Comparison of ENCODE assay signal across 8 cellular contexts in genomic region chr15:66292261-66293084, GRCh38. TPM values are rescaled to one million over a fixed set of nuclear protein-coding genes. Genes with fewer than 3 reads are reported as not detected.
A peak's percentile ranks its signal among the peaks of the same experiment; 100 is the strongest.
DNase-seq lines count a peak whose midpoint lies in the region; ATAC-seq and TF ChIP-seq lines count a peak whose summit lies in the region.

No MANE protein-coding gene starts in this region.

- peaks cover 7% of the 10 kb centered on the region; the same call in 1 of the 2 replicates for H3K4me1 ChIP-seq in H9 (ENCODE audit: insufficient read depth, low read length)
- H3K4me1 ChIP-seq in gastrocnemius medialis: peaks cover 26 to 31% of the 10 kb centered on the region in 2 donors

- no peak overlapping the region for H2AFZ ChIP-seq in H9 (ENCODE audit: low read length)

- no peak overlapping the region for H4K5ac ChIP-seq in H9 (ENCODE audit: insufficient read length, low read depth, low read length)

- H4K8ac ChIP-seq in H9 (replicated peaks; ENCODE audit: insufficient read length, low read depth, low read length): no peak overlapping the region

- H3K18ac ChIP-seq in H9 (ENCODE audit: insufficient read length, low read depth, low read length): no peak overlapping the region

- no peak overlapping the region for H3K27ac ChIP-seq in H9 (ENCODE audit: insufficient read length, low read depth, low read length)
- H3K27ac ChIP-seq in SK-N-MC: no peak overlapping the region
- H3K27ac ChIP-seq in gastrocnemius medialis: peak overlapping the region; percentile 78 to 88 (median 85)

- peak overlapping the region; percentile 93 for H3K9ac ChIP-seq in H9 (ENCODE audit: extremely low read depth, insufficient read length, low read length)
- peak overlapping the region; percentile 85 for H3K9ac ChIP-seq in SK-N-MC (ENCODE audit: insufficient read length)

- H3K4me3 ChIP-seq in SK-N-MC (peak overlapping the region; percentile 84), fibroblast of mammary gland (ENCODE audit: control insufficient read depth, low read depth, low read length) (peak overlapping the region; percentile 65), gastrocnemius medialis (peak overlapping the region; percentile 69 to 74 (median 71))

- no peak overlapping the region for H2BK120ac ChIP-seq in H9 (ENCODE audit: low read depth, low read length, poor library complexity, severe bottlenecking)

- H3K23ac ChIP-seq in H9 (ENCODE audit: insufficient read length, low read depth, low read length): no peak overlapping the region

- H3K27ac Mint-ChIP-seq in H9: 0 out of 7 replicates have a peak overlapping the region, but pooled peaks of 1 of the 3 experiments have one; percentile 34

- H2BK20ac ChIP-seq in H9 (ENCODE audit: low read depth, low read length, poor library complexity, severe bottlenecking): no peak overlapping the region

- no peak for TF ChIP-seq POLR2A in gastrocnemius medialis (IDR thresholded peaks at IDR 0.05)

- no peak overlapping the region for H4K91ac ChIP-seq in H9 (ENCODE audit: insufficient read length, low read depth, low read length)

- H3K79me1 ChIP-seq in H9 (ENCODE audit: insufficient read depth, low read depth, low read length, poor library complexity, severe bottlenecking): no peaks in the 10 kb centered on the region

- H3K27me3 Mint-ChIP-seq in H9 (ENCODE audit: low read depth): no peaks in the 10 kb centered on the region; the same call in 1 of the 2 replicates

- intact Hi-C loops in gastrocnemius medialis (cut with DNase I; ENCODE audit: low total_unique reads): loop anchor here (5.0 kb wide), 1 partner anchor 205 kb away; the partner anchor contains the start of gene SNAPC5

- peaks cover 0 to 9% (median 6%) of the 10 kb centered on the region in 3 experiments; a peak in 6 of 7 replicates for H3K36me3 Mint-ChIP-seq in H9 (ENCODE audit: insufficient read depth in 1 of 3, low read depth in 3 of 3)

- no peak overlapping the region for H2BK5ac ChIP-seq in H9 (ENCODE audit: insufficient read length, low read length)

- H2BK15ac ChIP-seq in H9 (ENCODE audit: low read depth, low read length): no peak overlapping the region

- H3K4me1 Mint-ChIP-seq in H9: peaks cover 25 to 33% of the 10 kb centered on the region in 2 experiments

- no peak overlapping the region for H3T11ph ChIP-seq in H9 (ENCODE audit: low read length)

- H3K4me2 ChIP-seq in H9 (ENCODE audit: insufficient read depth, insufficient read length, low read length): peak overlapping the region; percentile 89

- no peak overlapping the region for H3K14ac ChIP-seq in H9 (ENCODE audit: insufficient read depth, low read length)

- H2AK5ac ChIP-seq in H9 (ENCODE audit: insufficient read length, low read length): no peak overlapping the region

- H3K56ac ChIP-seq in H9 (ENCODE audit: insufficient read length, low read depth, low read length): no peak overlapping the region

- in situ Hi-C loops in gastrocnemius medialis (cut with MboI; ENCODE audit: low sequenced_read_pairs in 4 of 4): loop anchor here in 3 of 4 donors (25.0 kb wide), 1 partner anchor 655 kb away; no protein-coding TSS in a partner anchor

- DNase-seq in H9 (no peak), SK-N-MC (ENCODE audit: low read depth, low spot score) (no peak), fibroblast of mammary gland (ENCODE audit: low read depth) (no peak), gastrocnemius medialis (no peak), CD1c-positive myeloid dendritic cell (ENCODE audit: extremely low spot score) (no peak), DMS 273 (lab: John Stamatoyannopoulos, UW; ENCODE audit: unreplicated experiment) (no peak), NCI-H446 treated with DMSO at 0.1 percent for 48 hours (lab: John Stamatoyannopoulos, UW) (no peak), HPDE6-E6E7 (ENCODE audit: extremely low spot score) (no peak)

- H3K9me3 ChIP-seq in H9 (ENCODE audit: control insufficient read depth, low read depth, low read length) (no peaks in the 10 kb centered on the region), SK-N-MC (ENCODE audit: low read depth, low read length) (no peaks in the 10 kb centered on the region), gastrocnemius medialis (no peaks in the 10 kb centered on the region)

- H3K27me3 ChIP-seq in H9 (ENCODE audit: insufficient read depth, low read length) (no peaks in the 10 kb centered on the region), gastrocnemius medialis (no peaks in the 10 kb centered on the region)

- no peak overlapping the region for H2BK12ac ChIP-seq in H9 (ENCODE audit: insufficient read length, low read depth, low read length)

- H4K20me1 ChIP-seq in H9 (ENCODE audit: control insufficient read depth, insufficient read depth, insufficient read length): no peaks in the 10 kb centered on the region

- no CpG with 5 or more reads among the region's 12 CpGs for WGBS in H9 (ENCODE audit: extremely low coverage, insufficient read length, low lambda C conversion rate)

- no peak overlapping the region for H3K4ac ChIP-seq in H9 (ENCODE audit: low read depth, low read length)

- TF ChIP-seq CTCF in H9 (conservative IDR thresholded peaks at IDR 0.05): no peak
- no peak for TF ChIP-seq CTCF in fibroblast of mammary gland (conservative IDR thresholded peaks at IDR 0.05; ENCODE audit: control insufficient read depth, insufficient read depth, low read depth, low read length)
- TF ChIP-seq CTCF in gastrocnemius medialis (IDR thresholded peaks at IDR 0.05 in 4 of 5, conservative IDR thresholded peaks at IDR 0.05 in 1 of 5): no peak

- no peaks in the 10 kb centered on the region for H3K9me3 Mint-ChIP-seq in H9

- no peaks in the 10 kb centered on the region for H3K79me2 ChIP-seq in H9 (ENCODE audit: insufficient read depth, low read length)

- peak overlapping the region; percentile 72 to 83 for H3K4me3 Mint-ChIP-seq in H9

- peaks cover 7% of the 10 kb centered on the region for H3K23me2 ChIP-seq in H9 (ENCODE audit: insufficient read length, low read depth, low read length, poor library complexity, severe bottlenecking)

- H3K36me3 ChIP-seq in SK-N-MC (ENCODE audit: insufficient read depth, low read length) (no peaks in the 10 kb centered on the region), gastrocnemius medialis (no peaks in the 10 kb centered on the region)

- no peak for ATAC-seq in gastrocnemius medialis

RNA-seq across cellular contexts. Expression of gene DIS3L, which starts 0.9 kb away (rescaled TPM):
- 30.2 and 30.7 TPM in 2 replicates for total RNA-seq in H9 (2021)
- 10 to 100 TPM; 21.9 to 35.1 (median 32.1) TPM for total RNA-seq in gastrocnemius medialis

RNA-seq across cellular contexts. Expression of gene MEGF11, which starts 38.9 kb away (rescaled TPM):
- 1.2 and 1.6 TPM in 2 replicates for total RNA-seq in H9 (2021)
- not detected for total RNA-seq in gastrocnemius medialis

Comparison
In these comparisons a context has a peak if more than half of its experiments do, and no peak if none do; other contexts are left out.
1. H3K27ac ChIP-seq: peak in gastrocnemius medialis (4 of 4); none in H9 (single experiment) and SK-N-MC (single experiment).
2. Peak in every context shown above with its lines, with median percentiles within 50 percentile points of each other: H3K4me3 ChIP-seq.